10 cellular contexts compared by ENCODE assay signal in the genomic region with DNA sequence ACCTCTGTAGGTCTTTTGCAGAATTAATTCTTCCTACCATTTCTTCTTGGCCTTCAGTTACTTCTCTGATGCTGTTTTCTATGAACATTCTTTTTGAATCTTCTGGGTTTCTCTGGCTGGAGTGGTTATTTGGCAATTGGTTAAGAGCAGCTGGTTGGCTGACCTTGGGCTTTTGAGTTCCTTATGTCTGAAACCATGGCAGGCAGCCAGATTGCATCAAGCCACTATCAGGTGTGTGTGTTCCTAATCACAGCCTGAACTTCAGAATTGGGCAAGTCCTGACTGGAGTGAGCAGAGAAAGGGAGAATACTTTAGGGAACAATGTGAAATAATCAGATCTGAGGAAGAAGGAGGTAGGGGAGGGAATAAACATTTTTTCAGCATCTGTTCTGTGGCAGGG.
DNase-seq lines count a peak whose midpoint lies in the region; ATAC-seq and TF ChIP-seq lines count a peak whose summit lies in the region.
"Had no signal": no experiment of that assay in that cellular context is flagged by ENCODE, and none has a peak within 500 bp of the region (broad histone marks: within the 10 kb centered on the region; RNA-seq: fewer than 3 reads in every experiment).

No MANE protein-coding gene starts in this region.

- TF ChIP-seq CTCF in AG09309 (IDR thresholded peaks at IDR 0.05; ENCODE audit: control insufficient read depth, insufficient read depth, low read depth, low read length, missing control alignments) = no peak
- no peak for TF ChIP-seq CTCF in choroid plexus epithelial cell (conservative IDR thresholded peaks at IDR 0.05; ENCODE audit: low read depth, low read length)

- DNase-seq in AG09309 (ENCODE audit: low read depth) (peak; percentile 56), choroid plexus epithelial cell (ENCODE audit: low read depth) (peak; percentile 95), lung microvascular endothelial cell (ENCODE audit: low read depth in 2 of 2) (peak; percentile 30 to 52), KG1 (lab: John Stamatoyannopoulos, UW) (no peak), kidney glomerular epithelial cell (lab: John Stamatoyannopoulos, UW) (no peak), T-helper 2 cell (no peak)
- DNase-seq in stimulated activated CD4-positive, alpha-beta T cell treated with anti-CD3 and anti-CD28 coated beads, Interleukin-1b, Interleukin-23, amount 100 ng/mL, for 48 hours = no peak
- DNase-seq: activated CD4-positive, CD25-positive, alpha-beta regulatory T cell treated with anti-CD3 and anti-CD28 coated beads, Interleukin-2, amount 50 U/mL, for 72 hours had no signal

- peak; percentile 23 for ATAC-seq in HG03432 (IDR thresholded peaks at IDR 0.05; ENCODE audit: unreplicated experiment)

- H3K4me3 ChIP-seq in AG09309 (ENCODE audit: control insufficient read depth, low read depth, low read length) (no peak overlapping the region), choroid plexus epithelial cell (ENCODE audit: low read depth, low read length) (no peak overlapping the region)
- H3K4me3 ChIP-seq: BLaER1 treated with 17β-estradiol and CSF1 and Interleukin-3, amounts not matched to agents 10 nM and 100 nM had no signal

Comparison
In these comparisons a context has a peak if more than half of its experiments do, and no peak if none do; other contexts are left out.
1. DNase-seq: peak in AG09309 (single experiment), choroid plexus epithelial cell (single experiment) and lung microvascular endothelial cell (2 of 2); none in KG1 (single experiment), kidney glomerular epithelial cell (single experiment), stimulated activated CD4-positive, alpha-beta T cell treated with anti-CD3 and anti-CD28 coated beads, Interleukin-1b, Interleukin-23, amount 100 ng/mL, for 48 hours (single experiment) and T-helper 2 cell (0 of 5).